In the genomic region with DNA sequence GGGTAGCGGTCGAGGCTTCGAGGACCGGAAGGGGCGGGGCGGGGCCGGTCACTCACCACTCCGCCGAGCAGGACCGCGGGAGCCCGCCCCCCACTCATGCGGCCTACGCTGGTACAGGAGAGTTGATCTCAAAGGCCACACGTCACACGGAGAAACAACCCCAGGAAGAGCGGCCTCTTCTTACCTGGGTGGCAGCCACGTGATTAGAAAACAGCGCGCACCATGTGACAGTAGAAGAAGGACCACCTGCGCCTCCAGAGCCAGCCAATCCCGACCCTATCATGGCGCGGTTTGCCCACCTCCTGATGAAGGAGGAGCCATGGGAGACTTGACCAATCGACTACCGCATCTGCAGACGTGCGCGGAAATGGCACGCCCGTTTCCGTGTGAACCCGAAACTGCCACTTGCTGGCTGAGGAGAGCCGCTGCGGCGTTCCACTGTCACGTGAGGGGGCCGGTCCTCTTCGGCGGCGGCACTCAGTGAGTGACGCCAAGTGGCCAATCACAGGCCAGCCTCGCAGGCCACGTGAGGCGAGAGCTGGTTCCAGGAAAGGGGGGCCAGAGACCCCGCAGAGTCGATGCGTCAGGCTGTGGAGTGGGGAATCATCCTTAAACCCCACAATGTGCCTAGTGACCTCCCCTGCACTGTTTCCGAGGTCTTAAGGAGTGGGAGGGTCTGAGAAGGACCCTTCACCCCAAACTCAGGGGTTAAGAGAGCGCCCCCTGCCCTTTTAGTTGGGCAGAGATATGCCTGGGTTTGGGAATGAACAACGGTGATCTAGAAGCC, we compare ENCODE assay signal across 7 cellular contexts. TPM values are rescaled to one million over a fixed set of nuclear protein-coding genes. Genes with fewer than 3 reads are reported as not detected.
DNase-seq lines count a peak whose midpoint lies in the region; ATAC-seq and TF ChIP-seq lines count a peak whose summit lies in the region.

Gene CUTA, minus strand, starts transcription at position 205 of the 787 bp plus-strand sequence. Its CDS starts 107 bp downstream, at position 98.

- in situ Hi-C loops in astrocyte of the cerebellum (cut with HindIII; ENCODE audit: low sequenced_read_pairs): no loop called here

- peak; percentile 26 for TF ChIP-seq CTCF in astrocyte of the cerebellum (IDR thresholded peaks at IDR 0.05; ENCODE audit: low read depth, low read length, missing control alignments)

- peak; percentile 99 for DNase-seq in NCI-H1930 (lab: John Stamatoyannopoulos, UW)
- peak; percentile 100 for DNase-seq in T-helper 22 cell (ENCODE audit: low read depth)
- peak; percentile 99 for DNase-seq in astrocyte of the cerebellum (ENCODE audit: low read depth)
- DNase-seq in hepatic stellate cell (ENCODE audit: low spot score): peak; percentile 98
- DNase-seq in renal cortical epithelial cell (ENCODE audit: low read depth): peak; percentile 99

- peak within 1 kb of the TSS; percentile 81 for H3K4me3 ChIP-seq in astrocyte of the cerebellum (ENCODE audit: low read depth, low read length)

- peak; percentile 71 for ATAC-seq in GM18499 (IDR thresholded peaks at IDR 0.05; ENCODE audit: insufficient read depth, unreplicated experiment)
- ATAC-seq in HG02970 (IDR thresholded peaks at IDR 0.05; ENCODE audit: low FRiP score, unreplicated experiment): peak; percentile 86

RNA-seq across cellular contexts. Expression of gene CUTA, which starts in this region (rescaled TPM):
- total RNA-seq in renal cortical epithelial cell: 74.7 and 90.5 TPM in 2 replicates

Comparison
In these comparisons a context has a peak if more than half of its experiments do, and no peak if none do; other contexts are left out.
1. Peak in every context shown above with its lines: DNase-seq, ATAC-seq and H3K4me3 ChIP-seq.